ENCODE assay signal across 1 cellular context in the genomic region with DNA sequence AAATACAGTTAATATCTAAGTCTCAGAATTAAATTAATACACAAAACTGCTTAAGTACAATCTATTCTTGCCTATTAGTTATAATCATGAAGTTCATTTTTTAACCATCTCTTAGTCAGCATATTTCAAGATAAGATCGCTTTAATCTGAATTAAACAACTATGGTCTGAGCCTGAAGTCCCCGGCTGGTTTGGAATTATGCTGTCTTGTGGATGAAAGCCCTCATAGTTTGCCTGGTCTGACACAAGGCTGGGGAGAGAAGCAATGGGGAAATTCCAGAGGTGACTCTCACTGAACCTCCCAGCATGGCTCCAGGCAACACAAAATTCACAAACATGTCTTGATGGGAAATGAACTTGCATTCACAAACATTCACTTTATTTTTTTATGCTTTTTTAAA.
TF ChIP-seq lines count a peak whose summit lies in the region.

No MANE protein-coding gene starts in this region.

TF ChIP-seq in GM23338, 12 proteins besides CTCF, POLR2A, EP300 and RAD21 (continued from another document):
- TF ChIP-seq, protein P1, sequence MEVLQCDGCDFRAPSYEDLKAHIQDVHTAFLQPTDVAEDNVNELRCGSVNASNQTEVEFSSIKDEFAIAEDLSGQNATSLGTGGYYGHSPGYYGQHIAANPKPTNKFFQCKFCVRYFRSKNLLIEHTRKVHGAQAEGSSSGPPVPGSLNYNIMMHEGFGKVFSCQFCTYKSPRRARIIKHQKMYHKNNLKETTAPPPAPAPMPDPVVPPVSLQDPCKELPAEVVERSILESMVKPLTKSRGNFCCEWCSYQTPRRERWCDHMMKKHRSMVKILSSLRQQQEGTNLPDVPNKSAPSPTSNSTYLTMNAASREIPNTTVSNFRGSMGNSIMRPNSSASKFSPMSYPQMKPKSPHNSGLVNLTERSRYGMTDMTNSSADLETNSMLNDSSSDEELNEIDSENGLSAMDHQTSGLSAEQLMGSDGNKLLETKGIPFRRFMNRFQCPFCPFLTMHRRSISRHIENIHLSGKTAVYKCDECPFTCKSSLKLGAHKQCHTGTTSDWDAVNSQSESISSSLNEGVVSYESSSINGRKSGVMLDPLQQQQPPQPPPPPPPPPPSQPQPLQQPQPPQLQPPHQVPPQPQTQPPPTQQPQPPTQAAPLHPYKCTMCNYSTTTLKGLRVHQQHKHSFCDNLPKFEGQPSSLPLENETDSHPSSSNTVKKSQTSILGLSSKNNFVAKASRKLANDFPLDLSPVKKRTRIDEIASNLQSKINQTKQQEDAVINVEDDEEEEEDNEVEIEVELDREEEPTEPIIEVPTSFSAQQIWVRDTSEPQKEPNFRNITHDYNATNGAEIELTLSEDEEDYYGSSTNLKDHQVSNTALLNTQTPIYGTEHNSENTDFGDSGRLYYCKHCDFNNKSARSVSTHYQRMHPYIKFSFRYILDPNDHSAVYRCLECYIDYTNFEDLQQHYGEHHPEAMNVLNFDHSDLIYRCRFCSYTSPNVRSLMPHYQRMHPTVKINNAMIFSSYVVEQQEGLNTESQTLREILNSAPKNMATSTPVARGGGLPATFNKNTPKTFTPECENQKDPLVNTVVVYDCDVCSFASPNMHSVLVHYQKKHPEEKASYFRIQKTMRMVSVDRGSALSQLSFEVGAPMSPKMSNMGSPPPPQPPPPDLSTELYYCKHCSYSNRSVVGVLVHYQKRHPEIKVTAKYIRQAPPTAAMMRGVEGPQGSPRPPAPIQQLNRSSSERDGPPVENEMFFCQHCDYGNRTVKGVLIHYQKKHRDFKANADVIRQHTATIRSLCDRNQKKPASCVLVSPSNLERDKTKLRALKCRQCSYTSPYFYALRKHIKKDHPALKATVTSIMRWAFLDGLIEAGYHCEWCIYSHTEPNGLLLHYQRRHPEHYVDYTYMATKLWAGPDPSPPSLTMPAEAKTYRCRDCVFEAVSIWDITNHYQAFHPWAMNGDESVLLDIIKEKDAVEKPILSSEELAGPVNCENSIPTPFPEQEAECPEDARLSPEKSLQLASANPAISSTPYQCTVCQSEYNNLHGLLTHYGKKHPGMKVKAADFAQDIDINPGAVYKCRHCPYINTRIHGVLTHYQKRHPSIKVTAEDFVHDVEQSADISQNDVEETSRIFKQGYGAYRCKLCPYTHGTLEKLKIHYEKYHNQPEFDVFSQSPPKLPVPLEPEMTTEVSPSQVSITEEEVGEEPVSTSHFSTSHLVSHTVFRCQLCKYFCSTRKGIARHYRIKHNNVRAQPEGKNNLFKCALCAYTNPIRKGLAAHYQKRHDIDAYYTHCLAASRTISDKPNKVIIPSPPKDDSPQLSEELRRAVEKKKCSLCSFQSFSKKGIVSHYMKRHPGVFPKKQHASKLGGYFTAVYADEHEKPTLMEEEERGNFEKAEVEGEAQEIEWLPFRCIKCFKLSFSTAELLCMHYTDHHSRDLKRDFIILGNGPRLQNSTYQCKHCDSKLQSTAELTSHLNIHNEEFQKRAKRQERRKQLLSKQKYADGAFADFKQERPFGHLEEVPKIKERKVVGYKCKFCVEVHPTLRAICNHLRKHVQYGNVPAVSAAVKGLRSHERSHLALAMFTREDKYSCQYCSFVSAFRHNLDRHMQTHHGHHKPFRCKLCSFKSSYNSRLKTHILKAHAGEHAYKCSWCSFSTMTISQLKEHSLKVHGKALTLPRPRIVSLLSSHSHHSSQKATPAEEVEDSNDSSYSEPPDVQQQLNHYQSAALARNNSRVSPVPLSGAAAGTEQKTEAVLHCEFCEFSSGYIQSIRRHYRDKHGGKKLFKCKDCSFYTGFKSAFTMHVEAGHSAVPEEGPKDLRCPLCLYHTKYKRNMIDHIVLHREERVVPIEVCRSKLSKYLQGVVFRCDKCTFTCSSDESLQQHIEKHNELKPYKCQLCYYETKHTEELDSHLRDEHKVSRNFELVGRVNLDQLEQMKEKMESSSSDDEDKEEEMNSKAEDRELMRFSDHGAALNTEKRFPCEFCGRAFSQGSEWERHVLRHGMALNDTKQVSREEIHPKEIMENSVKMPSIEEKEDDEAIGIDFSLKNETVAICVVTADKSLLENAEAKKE (CRISPR knock-in tag; IDR thresholded peaks at IDR 0.05) = peak; percentile 40; the same call in 1 of the 2 replicates
